Comparison of ENCODE assay signal across 9 cellular contexts in genomic region chr5:28473531-28474107, GRCh38.
DNase-seq lines count a peak whose midpoint lies in the region; ATAC-seq and TF ChIP-seq lines count a peak whose summit lies in the region.
"Had no signal": no experiment of that assay in that cellular context is flagged by ENCODE, and none has a peak within 500 bp of the region (broad histone marks: within the 10 kb centered on the region; RNA-seq: fewer than 3 reads in every experiment).

No MANE protein-coding gene starts in this region.

- no peak for TF ChIP-seq POLR2A in esophagus muscularis mucosa (IDR thresholded peaks at IDR 0.05; ENCODE audit: low read depth)

- no peaks in the 10 kb centered on the region for H3K4me1 ChIP-seq in esophagus muscularis mucosa

- 44% methylated on average over 4 of the region's 4 CpGs for WGBS in esophagus muscularis mucosa

- no peaks in the 10 kb centered on the region for H3K27me3 ChIP-seq in esophagus muscularis mucosa

- intact Hi-C loops in esophagus muscularis mucosa (cut with DNase I), result loop anchor here (5.0 kb wide), 1 partner anchor 294 kb away; no protein-coding TSS in a partner anchor

- TF ChIP-seq CTCF in esophagus muscularis mucosa (IDR thresholded peaks at IDR 0.05) (peak; percentile 16 to 31 (median 18)), coronary artery (IDR thresholded peaks at IDR 0.05) (no peak)

- H3K36me3 ChIP-seq in esophagus muscularis mucosa, result no peaks in the 10 kb centered on the region

- no peak for TF ChIP-seq EP300 in esophagus muscularis mucosa (IDR thresholded peaks at IDR 0.05)

- DNase-seq in NCI-H526 (lab: John Stamatoyannopoulos, UW) (peak; percentile 11 to 42), NCI-H526 treated with DMSO at 0.1 percent for 48 hours (lab: John Stamatoyannopoulos, UW) (no peak), OCI-M1 (lab: John Stamatoyannopoulos, UW) (peak; percentile 3), esophagus muscularis mucosa (ENCODE audit: extremely low spot score) (no peak), stromal cell of bone marrow (ENCODE audit: low read depth) (peak; percentile 1), coronary artery (ENCODE audit: low spot score) (no peak)
- DNase-seq: NCI-H2081 had no signal

- H3K4me3 ChIP-seq in esophagus muscularis mucosa (no peak overlapping the region), coronary artery (no peak overlapping the region)

- no peaks in the 10 kb centered on the region for H3K9me3 ChIP-seq in esophagus muscularis mucosa

- no peak for ATAC-seq in HG02885 (IDR thresholded peaks at IDR 0.05; ENCODE audit: poor library complexity, unreplicated experiment)
- no peak for ATAC-seq in HG02973 (IDR thresholded peaks at IDR 0.05; ENCODE audit: unreplicated experiment)

- no peak overlapping the region for H3K27ac ChIP-seq in esophagus muscularis mucosa (replicated peaks in 1 of 4)
- no peak overlapping the region for H3K27ac ChIP-seq in coronary artery

Comparison
In these comparisons a context has a peak if more than half of its experiments do, and no peak if none do; other contexts are left out.
1. DNase-seq: peak in NCI-H526 (2 of 2), OCI-M1 (single experiment) and stromal cell of bone marrow (single experiment); none in NCI-H526 treated with DMSO at 0.1 percent for 48 hours (single experiment), esophagus muscularis mucosa (single experiment) and coronary artery (single experiment).